Comparison of ENCODE assay signal across 9 cellular contexts in the genomic region with DNA sequence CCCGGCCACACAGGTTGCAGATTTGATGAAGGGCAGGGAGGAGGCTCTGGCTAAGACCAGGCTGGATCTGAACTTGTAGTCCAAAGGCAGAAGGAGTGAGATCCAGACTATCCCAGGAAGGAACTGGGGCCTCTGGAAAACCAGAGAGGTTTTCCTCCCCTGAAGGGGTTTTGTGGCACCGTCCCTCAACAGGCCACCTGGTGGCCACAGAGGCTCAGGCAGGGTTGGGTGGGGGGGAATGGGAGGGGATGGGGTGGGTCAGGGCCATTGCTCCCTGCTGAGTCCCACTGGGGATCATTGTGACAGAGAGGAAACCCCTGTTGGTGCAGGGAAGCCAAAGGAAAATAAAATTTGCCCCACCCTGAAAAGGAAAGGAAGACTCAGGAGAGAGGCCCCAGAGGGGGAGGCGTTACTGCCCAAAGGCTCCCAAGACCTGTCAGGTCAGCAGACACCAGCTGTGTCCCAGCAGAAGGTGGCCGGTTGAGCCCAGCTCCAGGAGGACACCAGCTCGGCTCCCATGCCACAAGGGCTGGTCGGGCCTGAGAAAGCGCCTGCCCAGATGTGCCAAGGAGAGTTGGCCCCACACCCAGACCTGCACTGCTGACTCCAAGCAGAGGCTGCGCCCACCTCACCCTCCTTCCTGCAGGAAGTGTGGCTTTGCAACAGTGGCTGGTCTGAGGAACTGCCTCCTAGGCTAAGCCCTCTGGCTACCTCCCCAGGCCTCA. TPM values are rescaled to one million over a fixed set of nuclear protein-coding genes. Genes with fewer than 3 reads are reported as not detected.
DNase-seq lines count a peak whose midpoint lies in the region; ATAC-seq, FAIRE-seq and TF ChIP-seq lines count a peak whose summit lies in the region.
"Had no signal": no experiment of that assay in that cellular context is flagged by ENCODE, and none has a peak within 500 bp of the region (broad histone marks: within the 10 kb centered on the region; RNA-seq: fewer than 3 reads in every experiment).

No MANE protein-coding gene starts in this region.

- H3K4me3 Mint-ChIP-seq in progenitor cell of endocrine pancreas (ENCODE audit: low read depth): no peak overlapping the region

- TF ChIP-seq POLR2A in A549 (IDR thresholded peaks at IDR 0.05; ENCODE audit: low read length): no peak

- H3K9ac ChIP-seq in HUES6 (ENCODE audit: low read length): peak overlapping the region; percentile 86

- H3K4me1 ChIP-seq in A549: peaks cover 53% of the 10 kb centered on the region
- H3K4me1 ChIP-seq in HUES6 (ENCODE audit: control insufficient read depth, insufficient read depth, low read length): peaks cover 55% of the 10 kb centered on the region

- no peak overlapping the region for H3K4me3 ChIP-seq in A549
- H3K4me3 ChIP-seq in HUES6 (ENCODE audit: low read depth, low read length): peak overlapping the region; percentile 26; the same call in 1 of the 2 replicates
- no peak overlapping the region for H3K4me3 ChIP-seq in choroid plexus epithelial cell (ENCODE audit: low read depth, low read length)

- POLR2A ChIA-PET in A549 (lab: Yijun Ruan, JAX): interaction anchor here (2.6 to 4.2 kb wide), 3 partner anchors 9 to 59 kb away, joined by 11 to 61 read pairs (median 36); a partner anchor contains a TSS

- ATAC-seq in A549 (no peak), GM18909 (IDR thresholded peaks at IDR 0.05; ENCODE audit: poor library complexity, unreplicated experiment) (peak; percentile 8), HG02610 (IDR thresholded peaks at IDR 0.05; ENCODE audit: unreplicated experiment) (no peak)

- peak overlapping the region; percentile 89 for H3K4me2 ChIP-seq in A549

- peak; percentile 32 to 45; a peak in 3 of 5 replicates for TF ChIP-seq RAD21 in A549 (conservative IDR thresholded peaks at IDR 0.05 in 1 of 2, IDR thresholded peaks at IDR 0.05 in 1 of 2)

- CTCF ChIA-PET in A549 (lab: Yijun Ruan, JAX): interaction anchor here (78.4 to 95.1 kb wide), 2 partner anchors 13 to 20 kb away, joined by 4158 read pairs; a partner anchor contains a TSS

- no peak overlapping the region for H3K27ac Mint-ChIP-seq in progenitor cell of endocrine pancreas

- H3K27me3 ChIP-seq in HUES6 (ENCODE audit: control insufficient read depth, insufficient read depth, low read length): no peaks in the 10 kb centered on the region

- 18% methylated on average over 6 of the region's 8 CpGs for WGBS in A549 (ENCODE audit: missing lambda C conversion rate)

- no peak for TF ChIP-seq EP300 in A549 (IDR thresholded peaks at IDR 0.05)

- H3K36me3 ChIP-seq in HUES6 (ENCODE audit: control insufficient read depth, insufficient read depth, low read length): no peaks in the 10 kb centered on the region

- H3K9me3 ChIP-seq in A549 (no peaks in the 10 kb centered on the region), HUES6 (ENCODE audit: control insufficient read depth, insufficient read depth, low read depth, low read length) (no peaks in the 10 kb centered on the region)

- DNase-seq in A549 (ENCODE audit: low read depth in 1 of 2, low spot score in 1 of 2) (peak in 1 of 2 experiments; percentile 53), choroid plexus epithelial cell (ENCODE audit: low read depth) (no peak), progenitor cell of endocrine pancreas (ENCODE audit: low spot score, unreplicated experiment) (no peak), RCC 7860 (ENCODE audit: low spot score) (no peak)
- DNase-seq in activated CD4-positive, alpha-beta T cell treated with anti-CD3 and anti-CD28 coated beads, Interleukin-2, amount 50 U/mL, for 48 hours: no peak

- peak overlapping the region; percentile 97 for H3K27ac ChIP-seq in A549
- H3K27ac ChIP-seq in HUES6 (ENCODE audit: low read depth, low read length): peak overlapping the region; percentile 94; the same call in 1 of the 2 replicates

- no peaks in the 10 kb centered on the region for H3K9me3 Mint-ChIP-seq in progenitor cell of endocrine pancreas (ENCODE audit: low read depth)

- peak; percentile 42 for TF ChIP-seq CTCF in A549 (IDR thresholded peaks at IDR 0.05)
- TF ChIP-seq CTCF in choroid plexus epithelial cell (conservative IDR thresholded peaks at IDR 0.05; ENCODE audit: low read depth, low read length): peak; percentile 45
- TF ChIP-seq CTCF in progenitor cell of endocrine pancreas (IDR thresholded peaks at IDR 0.05; ENCODE audit: unreplicated experiment): peak; percentile 54

- no peaks in the 10 kb centered on the region for H3K27me3 Mint-ChIP-seq in progenitor cell of endocrine pancreas

- peaks cover 19% of the 10 kb centered on the region for H3K4me1 Mint-ChIP-seq in progenitor cell of endocrine pancreas (ENCODE audit: low read depth)

- no peaks in the 10 kb centered on the region for H3K36me3 Mint-ChIP-seq in progenitor cell of endocrine pancreas (ENCODE audit: insufficient read depth)

- FAIRE-seq in A549 (lab: Jason Lieb, UNC): no peak
- FAIRE-seq in RCC 7860 (lab: Jason Lieb, UNC): no peak
- FAIRE-seq: colon had no signal

TF ChIP-seq in A549, 52 proteins besides CTCF, POLR2A, EP300 and RAD21:
- TF ChIP-seq, protein P1, sequence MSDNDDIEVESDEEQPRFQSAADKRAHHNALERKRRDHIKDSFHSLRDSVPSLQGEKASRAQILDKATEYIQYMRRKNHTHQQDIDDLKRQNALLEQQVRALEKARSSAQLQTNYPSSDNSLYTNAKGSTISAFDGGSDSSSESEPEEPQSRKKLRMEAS (IDR thresholded peaks at IDR 0.05): no peak
- TF ChIP-seq CBX8 (IDR thresholded peaks at IDR 0.05): no peak
- peak; percentile 56; the same call in 1 of the 2 replicates for TF ChIP-seq MAZ (IDR thresholded peaks at IDR 0.05; ENCODE audit: borderline replicate concordance, low read depth, low read length)
- TF ChIP-seq SMC3 (IDR thresholded peaks at IDR 0.05): peak; percentile 64
- TF ChIP-seq PHF8 (IDR thresholded peaks at IDR 0.05; ENCODE audit: borderline replicate concordance, low read depth): no peak

RNA-seq across cellular contexts. Expression of a gene that starts 37.3 kb away (rescaled TPM):
- polyA plus RNA-seq in A549 (2011; rRNA removed) (434 and 1,191 TPM in 2 replicates), A549 (2017; fragmentation: RNase III; extraction: RNeasy Plus Mini Kit Qiagen cat#74134 plus additional on column Dnase treatment) (2,232 to 2,533 TPM (median 2,360 TPM) in 3 replicates)
- polyA plus RNA-seq in A549 (2012; cell fraction: cytosol; rRNA removed): 906 and 1,052 TPM in 2 replicates
- 514 and 638 TPM in 2 replicates for polyA plus RNA-seq in A549 (2012; cell fraction: nucleus; rRNA removed)
- polyA minus RNA-seq in A549 (2011; rRNA and poly(A)+ RNA removed): 113 and 134 TPM in 2 replicates
- 1,066 and 1,116 TPM in 2 replicates for total RNA-seq in progenitor cell of endocrine pancreas
